18 cellular contexts compared by ENCODE assay signal in the genomic region with DNA sequence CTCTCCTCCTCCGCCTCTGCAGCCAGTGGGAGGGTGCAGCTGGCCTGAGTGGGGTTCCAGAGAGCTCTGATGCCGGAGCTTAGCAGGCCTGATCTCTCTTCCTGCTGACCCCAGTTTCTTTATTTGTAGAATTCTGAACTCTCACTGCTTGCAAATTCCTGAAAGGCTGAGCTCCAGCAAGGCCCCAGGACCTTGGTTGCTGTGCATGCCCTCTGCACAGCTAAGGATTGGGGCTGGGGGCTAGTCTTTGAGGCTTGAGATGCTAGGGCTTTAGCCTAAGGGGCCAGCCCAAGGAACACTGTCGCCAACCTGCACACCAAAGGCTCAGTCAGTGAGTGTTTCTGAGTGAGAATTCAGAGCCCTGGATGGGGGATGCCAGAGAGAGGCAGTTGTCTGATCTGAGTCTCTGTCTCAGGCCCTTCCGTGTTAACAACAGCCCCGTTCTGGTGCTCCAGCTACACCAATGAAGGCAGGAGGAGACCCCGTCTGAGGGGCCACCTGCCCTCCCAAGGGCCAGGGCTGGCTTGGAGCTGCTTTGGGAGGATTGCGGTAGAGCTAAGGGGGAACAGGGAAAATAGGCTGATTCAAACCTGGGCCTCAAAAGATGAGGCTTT.
"Had no signal": no experiment of that assay in that cellular context is flagged by ENCODE, and none has a peak within 500 bp of the region (broad histone marks: within the 10 kb centered on the region; RNA-seq: fewer than 3 reads in every experiment).

No MANE protein-coding gene starts in this region.

- H3K9me3 ChIP-seq: SK-N-SH had no signal

- DNase-seq: KBM-7, MV-4-11, NCI-H1048, NCI-H1105, NCI-H1417, NCI-H1436 treated with DMSO at 0.1 percent for 48 hours, NCI-H1694, NCI-H187 treated with DMSO at 0.1 percent for 48 hours, NCI-H2029 treated with DMSO at 0.1 percent for 48 hours, NCI-H2171 treated with DMSO at 0.1 percent for 48 hours, NCI-H345, NCI-H446 treated with DMSO at 0.1 percent for 48 hours, NCI-H510A treated with DMSO at 0.1 percent for 48 hours, NCI-H526 treated with DMSO at 0.1 percent for 48 hours, NCI-H748 treated with DMSO at 0.1 percent for 48 hours, RPMI8226, SHP77, SK-N-SH had no signal
